ENCODE assay signal across 29 cellular contexts in genomic region chr14:84490081-84490480, GRCh38.
"Had no signal": no experiment of that assay in that cellular context is flagged by ENCODE, and none has a peak within 500 bp of the region (broad histone marks: within the 10 kb centered on the region; RNA-seq: fewer than 3 reads in every experiment).

No MANE protein-coding gene starts in this region.

- H3K9me3 ChIP-seq: adrenal gland, body of pancreas, breast epithelium had no signal

- FAIRE-seq: astrocyte, TTC549 had no signal

- H3K27me3 ChIP-seq: adrenal gland, body of pancreas, brain microvascular endothelial cell, breast epithelium had no signal

- H3K4me1 ChIP-seq: adrenal gland, body of pancreas, breast epithelium had no signal

- H3K36me3 ChIP-seq: adrenal gland, brain microvascular endothelial cell, breast epithelium had no signal

- H3K27ac ChIP-seq: adrenal gland, body of pancreas, brain microvascular endothelial cell, breast epithelium, VCaP had no signal

- H3K4me3 ChIP-seq: adrenal gland, body of pancreas, breast epithelium had no signal

- DNase-seq: activated B cell treated with CpG ODN at 0.5 μM for 24 hours; activated CD4-positive, alpha-beta T cell treated with anti-CD3 and anti-CD28 coated beads for 4 hours; activated CD4-positive, alpha-beta T cell treated with anti-CD3 and anti-CD28 coated beads, Interleukin-2, amount 10 ng/mL, durations not matched to agents 7 days and 5 days; activated CD4-positive, alpha-beta T cell treated with anti-CD3 and anti-CD28 coated beads, Interleukin-2, amount 50 U/mL, for 48 hours; activated CD4-positive, CD25-positive, alpha-beta regulatory T cell treated with anti-CD3 and anti-CD28 coated beads, Interleukin-2, amount 50 U/mL, for 72 hours; activated CD8-positive, alpha-beta memory T cell treated with anti-CD3 and anti-CD28 coated beads, Interleukin-2, amount 50 U/mL, for 4 hours; activated CD8-positive, alpha-beta T cell treated with anti-CD3 and anti-CD28 coated beads for 36 hours; activated effector memory CD4-positive, alpha-beta T cell treated with anti-CD3 and anti-CD28 coated beads, Interleukin-2, amount 50 U/mL, for 16 hours; activated gamma-delta T cell treated with Interleukin-2 at 50 U/mL for 16 hours; activated naive CD4-positive, alpha-beta T cell; activated naive CD4-positive, alpha-beta T cell treated with anti-CD3 and anti-CD28 coated beads for 36 hours; activated naive CD4-positive, alpha-beta T cell treated with anti-CD3 and anti-CD28 coated beads, Interleukin-2, amount 50 U/mL, for 16 hours; activated naive CD8-positive, alpha-beta T cell treated with anti-CD3 and anti-CD28 coated beads for 36 hours; activated T-cell treated with anti-CD3 and anti-CD28 coated beads for 4 hours; activated T-cell treated with anti-CD3 and anti-CD28 coated beads, Interleukin-2, amount 50 U/mL, for 1 hour; activated T-cell treated with anti-CD3 and anti-CD28 coated beads, Interleukin-2, amount 50 U/mL, for 4 hours; activated T-cell treated with anti-CD3 and anti-CD28 coated beads, Interleukin-2, amount 50 U/mL, for 72 hours; adrenal gland; amniotic stem cell; aorta; body of pancreas; brain microvascular endothelial cell; central memory CD4-positive, alpha-beta T cell; T-cell; T-helper 17 cell had no signal
